Comparison of ENCODE assay signal across 17 cellular contexts in genomic region chr7:144526912-144527610, GRCh38.
"Had no signal": no experiment of that assay in that cellular context is flagged by ENCODE, and none has a peak within 500 bp of the region (broad histone marks: within the 10 kb centered on the region; RNA-seq: fewer than 3 reads in every experiment).

No MANE protein-coding gene starts in this region.

- DNase-seq: activated CD4-positive, alpha-beta T cell treated with anti-CD3 and anti-CD28 coated beads for 1 hour; activated gamma-delta T cell; activated T-cell treated with anti-CD3 and anti-CD28 coated beads, Interleukin-2, amount 50 U/mL, for 72 hours; adrenal gland; effector CD8-positive, alpha-beta T cell; esophagus squamous epithelium; left colon; lower lobe of right lung; nucleus accumbens; retina; stimulated activated CD4-positive, alpha-beta T cell treated with anti-CD3 and anti-CD28 coated beads, Interleukin-12 subunit alpha, Interleukin-12 subunit beta, amount 100 ng/mL, for 4 hours; stimulated activated CD4-positive, alpha-beta T cell treated with anti-CD3 and anti-CD28 coated beads, Interleukin-2, amount 100 ng/mL, for 24 hours; stimulated activated naive CD8-positive, alpha-beta T cell treated with anti-CD3 and anti-CD28 coated beads, Interleukin-15, Interleukin-2, amounts not matched to agents 100 U/mL and 50 U/mL, for 24 hours; substantia nigra; transverse colon; WERI-Rb-1 had no signal

- H3K4me3 ChIP-seq: adrenal gland, esophagus squamous epithelium, hepatocyte, lower lobe of right lung, transverse colon had no signal

- H3K36me3 ChIP-seq: adrenal gland, esophagus squamous epithelium, lower lobe of right lung, transverse colon, WERI-Rb-1 had no signal

- H3K27ac ChIP-seq: adrenal gland, esophagus squamous epithelium, hepatocyte, lower lobe of right lung, transverse colon, WERI-Rb-1 had no signal

- H3K9me3 ChIP-seq: adrenal gland, esophagus squamous epithelium, lower lobe of right lung, transverse colon had no signal

- H3K4me2 ChIP-seq: hepatocyte had no signal

- H3K79me2 ChIP-seq: hepatocyte had no signal

- H3K27me3 ChIP-seq: adrenal gland, esophagus squamous epithelium, hepatocyte, transverse colon had no signal

- H3K4me1 ChIP-seq: adrenal gland, esophagus squamous epithelium, lower lobe of right lung, transverse colon had no signal

- H2AFZ ChIP-seq: hepatocyte had no signal
